ENCODE assay signal across 30 cellular contexts in the genomic region with DNA sequence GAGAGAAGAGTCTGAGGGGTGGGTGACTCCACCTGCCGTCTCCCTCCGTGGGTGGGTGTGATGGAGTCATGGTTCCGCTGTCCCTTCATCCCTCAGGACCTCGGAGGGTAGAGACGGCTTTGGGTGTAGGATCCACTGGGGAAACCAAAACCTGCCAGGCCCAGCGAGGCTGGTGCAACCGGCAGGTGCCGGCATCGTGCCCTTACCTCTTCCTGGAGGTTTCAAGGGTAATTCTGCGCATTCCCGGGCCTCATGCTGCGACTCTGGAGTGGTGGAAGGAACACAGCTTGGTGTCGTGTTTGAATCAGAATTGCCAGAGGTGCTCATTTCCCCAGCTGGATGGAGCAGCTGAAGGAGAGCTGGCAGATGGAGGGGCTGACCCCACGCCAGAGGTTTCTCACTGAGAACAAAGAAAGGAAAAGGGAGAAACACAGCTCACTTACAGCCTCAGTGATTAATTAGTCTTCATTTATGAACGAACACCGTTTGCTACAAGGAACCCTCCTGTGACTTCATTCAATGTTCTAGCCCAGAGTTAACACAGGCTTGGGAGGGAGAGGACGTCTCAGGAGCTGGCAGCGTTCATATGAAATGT. TPM values are rescaled to one million over a fixed set of nuclear protein-coding genes. Genes with fewer than 3 reads are reported as not detected.
A peak's percentile ranks its signal among the peaks of the same experiment; 100 is the strongest.
DNase-seq lines count a peak whose midpoint lies in the region; ATAC-seq, FAIRE-seq and TF ChIP-seq lines count a peak whose summit lies in the region.
"Had no signal": no experiment of that assay in that cellular context is flagged by ENCODE, and none has a peak within 500 bp of the region (broad histone marks: within the 10 kb centered on the region; RNA-seq: fewer than 3 reads in every experiment).

No MANE protein-coding gene starts in this region.

- H3K79me2 ChIP-seq in H1 (ENCODE audit: control insufficient read depth in 1 of 2, insufficient read depth in 2 of 2, low read length in 2 of 2): no peaks in the 10 kb centered on the region

- peak overlapping the region; percentile 41; the same call in 1 of the 2 replicates for H2BK5ac ChIP-seq in H1 (ENCODE audit: low read depth, low read length)
- no peak overlapping the region for H2BK5ac ChIP-seq in neuronal stem cell (ENCODE audit: low read length)

- peak overlapping the region; percentile 29 for H2BK120ac ChIP-seq in H1 (replicated peaks; ENCODE audit: low read depth, low read length)
- H2BK120ac ChIP-seq in neuronal stem cell (ENCODE audit: low read depth, low read length): no peak overlapping the region

- H3K4me2 ChIP-seq in H1 (ENCODE audit: insufficient read depth in 1 of 2, low read depth in 2 of 2, low read length in 2 of 2) (peak overlapping the region in 1 of 2 experiments; percentile 39; a peak in 1 of 4 replicates), neuronal stem cell (ENCODE audit: insufficient read depth, low read length, poor library complexity, severe bottlenecking) (no peak overlapping the region)

- intact Hi-C loops in Right ventricle myocardium inferior (cut with DNase I): no loop called here
- intact Hi-C loops in Right ventricle myocardium superior (cut with DNase I): no loop called here

- no peak for TF ChIP-seq RAD21 in H1 (IDR thresholded peaks at IDR 0.05 in 1 of 2, conservative IDR thresholded peaks at IDR 0.05 in 1 of 2; ENCODE audit: low read depth in 2 of 2, low read length in 2 of 2)

- POLR2A ChIA-PET in H1 (lab: Charles Lee; ENCODE audit: partially characterized antibody): no interaction called here

- H4K8ac ChIP-seq in H1 (ENCODE audit: extremely low read depth, insufficient read depth, low read length): no peak overlapping the region
- no peak overlapping the region for H4K8ac ChIP-seq in neuronal stem cell (ENCODE audit: low read depth, low read length)

- H4K91ac ChIP-seq in H1 (replicated peaks; ENCODE audit: insufficient read length, low read length) (no peak overlapping the region), neuronal stem cell (ENCODE audit: low read depth, low read length, poor library complexity) (no peak overlapping the region)

- H2AK5ac ChIP-seq in H1 (ENCODE audit: low read depth, low read length): no peak overlapping the region; the same call in 1 of the 2 replicates
- H2AK5ac ChIP-seq in neuronal stem cell (ENCODE audit: low read depth, low read length): no peak overlapping the region

- H3K36me3 ChIP-seq in H1 (ENCODE audit: control insufficient read depth in 2 of 4, insufficient read depth in 4 of 4, low read length in 3 of 4): no peaks in the 10 kb centered on the region
- no peaks in the 10 kb centered on the region for H3K36me3 ChIP-seq in neuronal stem cell (replicated peaks in 1 of 2; ENCODE audit: control insufficient read depth in 2 of 2, insufficient read depth in 2 of 2, low read length in 2 of 2)
- H3K36me3 ChIP-seq: left lung, suprapubic skin, WERI-Rb-1 had no signal

- TF ChIP-seq CTCF in H1 (IDR thresholded peaks at IDR 0.05; ENCODE audit: control extremely low read depth in 1 of 3, insufficient read depth in 1 of 3, low read depth in 1 of 3, low read length in 3 of 3): no peak

- TF ChIP-seq POLR2A in H1 (IDR thresholded peaks at IDR 0.05; ENCODE audit: control extremely low read depth in 1 of 2, low read depth in 2 of 2, low read length in 2 of 2): no peak

- no peaks in the 10 kb centered on the region for H4K20me1 ChIP-seq in H1 (replicated peaks in 1 of 2; ENCODE audit: control insufficient read depth in 1 of 2, insufficient read depth in 2 of 2, low read length in 2 of 2)

- CTCF ChIA-PET in H1 (lab: Charles Lee; ENCODE audit: partially characterized antibody): interaction anchor here (0.6 to 1.8 kb wide), 10 partner anchors 9 to 45 kb away, joined by 3 to 9 read pairs (median 3); no protein-coding TSS in a partner anchor

- H3K9me3 ChIP-seq in H1 (ENCODE audit: insufficient read depth in 2 of 2, low read depth in 1 of 2, low read length in 1 of 2) (no peaks in the 10 kb centered on the region), neuronal stem cell (replicated peaks in 1 of 2; ENCODE audit: control insufficient read depth in 2 of 2, insufficient read depth in 1 of 2, low read depth in 1 of 2, low read length in 2 of 2) (no peaks in the 10 kb centered on the region)
- H3K9me3 ChIP-seq: suprapubic skin had no signal

- no peaks in the 10 kb centered on the region for H3K23me2 ChIP-seq in H1 (ENCODE audit: low read depth, low read length)

- ATAC-seq in Right ventricle myocardium inferior (no peak), Right ventricle myocardium superior (ENCODE audit: poor library complexity) (no peak), HG03354 (IDR thresholded peaks at IDR 0.05; ENCODE audit: poor library complexity, severe bottlenecking, unreplicated experiment) (no peak)
- ATAC-seq in activated CD4-positive, CD25-positive, alpha-beta regulatory T cell treated with anti-CD3 and anti-CD28 coated beads, Interleukin-2, amount 50 U/mL, for 24 hours: no peak
- ATAC-seq: CD8-positive, alpha-beta T cell; left lung; natural killer cell; right cardiac atrium; stimulated activated naive B cell treated with anti-CD40 and anti-IgM and Interleukin-4, amounts not matched to agents 10 μg/mL and 1 μg/mL and 100 μg/mL, for 72 hours had no signal

- DNase-seq in Right ventricle myocardium inferior (ENCODE audit: missing footprints) (peak; percentile 39), Right ventricle myocardium superior (no peak), NCI-H2227 treated with DMSO at 0.1 percent for 48 hours (lab: John Stamatoyannopoulos, UW) (peak; percentile 41), H1 (ENCODE audit: low read depth in 1 of 2, low spot score in 2 of 2) (no peak), neuronal stem cell (ENCODE audit: low spot score) (no peak), AG08396 (ENCODE audit: low spot score) (no peak)
- DNase-seq: activated CD4-positive, alpha-beta T cell treated with anti-CD3 and anti-CD28 coated beads, Interleukin-2, amount 50 U/mL, for 48 hours; activated CD8-positive, alpha-beta memory T cell treated with anti-CD3 and anti-CD28 coated beads, Interleukin-2, amount 50 U/mL, for 48 hours; activated naive CD8-positive, alpha-beta T cell treated with anti-CD3 and anti-CD28 coated beads, Interleukin-2, amount 10 ng/mL, durations not matched to agents 7 days and 5 days; CD8-positive, alpha-beta T cell; DMS53; erythroblast; foreskin fibroblast; HFFc6; left lung; midbrain; natural killer cell; NCI-H1048; NCI-H526; stimulated activated CD4-positive, alpha-beta T cell treated with anti-CD3 and anti-CD28 coated beads, Interleukin-12 subunit alpha, Interleukin-12 subunit beta, amount 100 ng/mL, for 4 hours; stimulated activated CD4-positive, alpha-beta T cell treated with anti-CD3 and anti-CD28 coated beads, Interleukin-4, amount 100 ng/mL, for 24 hours; stimulated activated naive B cell treated with anti-CD40 and anti-IgM and Interleukin-4, amounts not matched to agents 10 μg/mL and 1 μg/mL and 100 μg/mL, for 72 hours; WERI-Rb-1 had no signal

- H3K9ac ChIP-seq in H1 (replicated peaks in 1 of 4; ENCODE audit: extremely low read depth in 1 of 4, low read depth in 3 of 4, low read length in 3 of 4) (no peak overlapping the region), neuronal stem cell (ENCODE audit: low read depth, low read length, poor library complexity) (no peak overlapping the region)

- H2BK20ac ChIP-seq in H1 (ENCODE audit: low read length): peak overlapping the region; percentile 48; the same call in 1 of the 2 replicates

- no peak overlapping the region for H2AFZ ChIP-seq in H1 (ENCODE audit: low read length)
- H2AFZ ChIP-seq in neuronal stem cell (ENCODE audit: low read length): peak overlapping the region; percentile 7

- no peaks in the 10 kb centered on the region for H3K27me3 ChIP-seq in H1 (replicated peaks in 1 of 4; ENCODE audit: control insufficient read depth in 3 of 4, extremely low read depth in 1 of 4, insufficient read depth in 3 of 4, low read length in 3 of 4)
- peaks cover 0 to 6% (median 0%) of the 10 kb centered on the region in 3 experiments for H3K27me3 ChIP-seq in neuronal stem cell (ENCODE audit: control insufficient read depth in 3 of 3, insufficient read depth in 3 of 3, low read depth in 1 of 3, low read length in 3 of 3)
- H3K27me3 ChIP-seq: suprapubic skin had no signal

- no peak overlapping the region for H4K5ac ChIP-seq in H1 (ENCODE audit: insufficient read length, low read depth, low read length)

- H3K27ac ChIP-seq in H1 (ENCODE audit: low read depth, low read length): no peak overlapping the region
- H3K27ac ChIP-seq in neuronal stem cell (replicated peaks; ENCODE audit: low read length): no peak overlapping the region
- H3K27ac ChIP-seq: left lung, suprapubic skin, WERI-Rb-1 had no signal

- no peak for TF ChIP-seq EP300 in H1 (IDR thresholded peaks at IDR 0.05; ENCODE audit: borderline replicate concordance in 1 of 2, low read depth in 2 of 2, low read length in 2 of 2)

- no peak for FAIRE-seq in H1 (lab: Jason Lieb, UNC)
- FAIRE-seq: A204.1, G401.6 had no signal

- WGBS in H1 (ENCODE audit: extremely low coverage in 1 of 2, insufficient coverage in 1 of 2, insufficient read length in 1 of 2, insufficient replicate concordance in 2 of 2, low coverage in 1 of 2, low lambda C conversion rate in 2 of 2, missing lambda C conversion rate in 1 of 2), 2 experiments: 67% methylated on average over 14 of the region's 18 CpGs; no CpG with 5 or more reads in 1 of the 2 experiments
- WGBS in neuronal stem cell (ENCODE audit: extremely low coverage in 2 of 2, insufficient read length in 2 of 2, insufficient replicate concordance in 1 of 2), 2 donors: no CpG with 5 or more reads among the region's 18 CpGs

- peak overlapping the region; percentile 32; the same call in 1 of the 2 replicates for H3K18ac ChIP-seq in H1 (ENCODE audit: extremely low read depth, low read length)
- H3K18ac ChIP-seq in neuronal stem cell (ENCODE audit: low read length): peak overlapping the region; percentile 70

- H3K14ac ChIP-seq in H1 (ENCODE audit: insufficient read length): no peak overlapping the region
- no peak overlapping the region for H3K14ac ChIP-seq in neuronal stem cell (ENCODE audit: low read length)

- H3K56ac ChIP-seq in H1 (replicated peaks; ENCODE audit: insufficient read length, low read depth, low read length): no peak overlapping the region

- H2BK12ac ChIP-seq in H1 (ENCODE audit: low read depth, low read length) (peak overlapping the region; percentile 10; the same call in 1 of the 2 replicates), neuronal stem cell (ENCODE audit: low read length) (no peak overlapping the region)

- H3K79me1 ChIP-seq in H1 (ENCODE audit: low read depth, low read length): no peaks in the 10 kb centered on the region
- peaks cover 2% of the 10 kb centered on the region for H3K79me1 ChIP-seq in neuronal stem cell (ENCODE audit: low read depth, low read length)

- no peak overlapping the region for H3K23ac ChIP-seq in H1 (ENCODE audit: insufficient read length)
- H3K23ac ChIP-seq in neuronal stem cell (ENCODE audit: low read depth, low read length, poor library complexity): peak overlapping the region; percentile 67

- H2BK15ac ChIP-seq in H1 (ENCODE audit: low read length): peak overlapping the region; percentile 75; the same call in 1 of the 2 replicates
- no peak overlapping the region for H2BK15ac ChIP-seq in neuronal stem cell (ENCODE audit: low read length)

- peaks cover 4 to 33% (median 23%) of the 10 kb centered on the region in 4 experiments for H3K4me1 ChIP-seq in H1 (replicated peaks in 1 of 4; ENCODE audit: control insufficient read depth in 3 of 4, insufficient read depth in 4 of 4, low read length in 3 of 4)
- H3K4me1 ChIP-seq in neuronal stem cell (ENCODE audit: control insufficient read depth in 2 of 2, insufficient read depth in 1 of 2, low read depth in 1 of 2, low read length in 2 of 2): peaks cover 5 to 12% of the 10 kb centered on the region in 2 donors

- H3K4ac ChIP-seq in H1 (replicated peaks; ENCODE audit: insufficient read length, low read depth, low read length) (no peak overlapping the region), neuronal stem cell (ENCODE audit: low read length) (no peak overlapping the region)

- H3K4me3 ChIP-seq in H1 (ENCODE audit: extremely low read depth in 1 of 4, insufficient read depth in 2 of 4, low read depth in 3 of 4, low read length in 4 of 4) (no peak overlapping the region), neuronal stem cell (ENCODE audit: low read length in 2 of 2) (no peak overlapping the region)
- H3K4me3 ChIP-seq: left lung, suprapubic skin had no signal

RNA-seq across cellular contexts. Expression of a gene that starts 16.2 kb away (rescaled TPM):
- 7.7 TPM for total RNA-seq in Right ventricle myocardium inferior
- 6.0 TPM for total RNA-seq in Right ventricle myocardium superior
- total RNA-seq in H1 (2021; fragmentation: NEBNext Ultra II Directional; extraction: Animal tissue kit (Norgen Biotek cat#: 25700)): 32.0 and 32.5 TPM in 2 replicates
- polyA plus RNA-seq in H1 (2011; rRNA removed): 18.4 and 28.7 TPM in 2 replicates
- 17.3 TPM for polyA plus RNA-seq in H1 (2011; cell fraction: cytosol; rRNA removed)
- 53.0 TPM for polyA plus RNA-seq in H1 (2011; cell fraction: nucleus; rRNA removed)
- 15.4 to 27.6 TPM (median 23.1 TPM) in 4 replicates for polyA plus RNA-seq in H1 (2012, experiment 1 of 2)
- 16.2 TPM for polyA plus RNA-seq in H1 (2012, experiment 2 of 2)
- 40.2 TPM for polyA plus RNA-seq in H1 (2013, experiment 1 of 2)
- 37.1 TPM for polyA plus RNA-seq in H1 (2013, experiment 2 of 2)
- 12.7 and 14.2 TPM in 2 replicates for polyA minus RNA-seq in H1 (2011; rRNA and poly(A)+ RNA removed)
- polyA minus RNA-seq in H1 (2011; cell fraction: cytosol; rRNA and poly(A)+ RNA removed): 13.9 TPM
- 22.1 TPM for polyA minus RNA-seq in H1 (2011; cell fraction: nucleus; rRNA and poly(A)+ RNA removed)
- polyA plus RNA-seq in neuronal stem cell (2013, experiment 1 of 2): 1.7 TPM
- 2.6 TPM for polyA plus RNA-seq in neuronal stem cell (2013, experiment 2 of 2)
- total RNA-seq: HT1080 had no signal

Comparison
In these comparisons a context has a peak if more than half of its experiments do, and no peak if none do; other contexts are left out.
1. DNase-seq: peak in Right ventricle myocardium inferior (single experiment) and NCI-H2227 treated with DMSO at 0.1 percent for 48 hours (single experiment); none in Right ventricle myocardium superior (single experiment), H1 (0 of 2), neuronal stem cell (single experiment) and AG08396 (single experiment).